In genomic region chr4:142091085-142091513, GRCh38 we compare ENCODE assay signal across 9 cellular contexts.
DNase-seq lines count a peak whose midpoint lies in the region; ATAC-seq, FAIRE-seq and TF ChIP-seq lines count a peak whose summit lies in the region.
"Had no signal": no experiment of that assay in that cellular context is flagged by ENCODE, and none has a peak within 500 bp of the region (broad histone marks: within the 10 kb centered on the region; RNA-seq: fewer than 3 reads in every experiment).

No MANE protein-coding gene starts in this region.

- H3K27ac ChIP-seq in skeletal muscle tissue (ENCODE audit: low read depth, low read length) (peak overlapping the region; percentile 75), SJCRH30 (no peak overlapping the region)

- no peaks in the 10 kb centered on the region for H3K27me3 ChIP-seq in skeletal muscle tissue (ENCODE audit: control insufficient read depth in 3 of 3, insufficient read depth in 3 of 3, low read length in 3 of 3)
- no peaks in the 10 kb centered on the region for H3K27me3 ChIP-seq in SJCRH30

- peaks cover 0 to 3% (median 0%) of the 10 kb centered on the region in 3 donors for H3K4me1 ChIP-seq in skeletal muscle tissue (ENCODE audit: control insufficient read depth in 3 of 3, insufficient read depth in 3 of 3, low read length in 3 of 3)
- no peaks in the 10 kb centered on the region for H3K4me1 ChIP-seq in SJCRH30

- no peaks in the 10 kb centered on the region for H3K36me3 ChIP-seq in skeletal muscle tissue (ENCODE audit: control insufficient read depth in 3 of 3, insufficient read depth in 3 of 3, low read length in 3 of 3)
- no peaks in the 10 kb centered on the region for H3K36me3 ChIP-seq in SJCRH30

- intact Hi-C loops in left cardiac atrium (cut with DNase I) = no loop called here

- peak; percentile 68 to 76 for ATAC-seq in left cardiac atrium
- ATAC-seq in GM21515 (IDR thresholded peaks at IDR 0.05; ENCODE audit: unreplicated experiment) = no peak
- no peak for ATAC-seq in GM19467 (IDR thresholded peaks at IDR 0.05; ENCODE audit: unreplicated experiment)

- no peak overlapping the region for H3K9ac ChIP-seq in skeletal muscle tissue (ENCODE audit: low read depth in 1 of 3, low read length in 3 of 3)

- peak; percentile 67 for FAIRE-seq in H54 (lab: Jason Lieb, UNC)

- H3K4me3 ChIP-seq in skeletal muscle tissue (ENCODE audit: low read length in 3 of 3) (no peak overlapping the region), SJCRH30 (no peak overlapping the region)

- DNase-seq in H54 (ENCODE audit: insufficient read length, low spot score) (no peak), astrocyte of the hippocampus (ENCODE audit: low read depth, low spot score) (peak; percentile 90), left cardiac atrium (no peak), SJCRH30 (no peak), erythroblast (lab: John Stamatoyannopoulos, UW) (no peak)
- DNase-seq: activated CD8-positive, alpha-beta memory T cell treated with anti-CD3 and anti-CD28 coated beads for 24 hours had no signal

- no peak for TF ChIP-seq POLR2A in H54 (IDR thresholded peaks at IDR 0.05; ENCODE audit: low read depth, low read length)
- TF ChIP-seq POLR2A in erythroblast (IDR thresholded peaks at IDR 0.05; ENCODE audit: low read length) = no peak

- H3K9me3 ChIP-seq in skeletal muscle tissue (ENCODE audit: control insufficient read depth in 3 of 3, low read length in 3 of 3) (no peaks in the 10 kb centered on the region), SJCRH30 (replicated peaks) (no peaks in the 10 kb centered on the region)

Comparison
In these comparisons a context has a peak if more than half of its experiments do, and no peak if none do; other contexts are left out.
1. ATAC-seq: peak in left cardiac atrium (2 of 2); none in GM21515 (single experiment) and GM19467 (single experiment).